Comparison of ENCODE assay signal across 8 cellular contexts in the genomic region with DNA sequence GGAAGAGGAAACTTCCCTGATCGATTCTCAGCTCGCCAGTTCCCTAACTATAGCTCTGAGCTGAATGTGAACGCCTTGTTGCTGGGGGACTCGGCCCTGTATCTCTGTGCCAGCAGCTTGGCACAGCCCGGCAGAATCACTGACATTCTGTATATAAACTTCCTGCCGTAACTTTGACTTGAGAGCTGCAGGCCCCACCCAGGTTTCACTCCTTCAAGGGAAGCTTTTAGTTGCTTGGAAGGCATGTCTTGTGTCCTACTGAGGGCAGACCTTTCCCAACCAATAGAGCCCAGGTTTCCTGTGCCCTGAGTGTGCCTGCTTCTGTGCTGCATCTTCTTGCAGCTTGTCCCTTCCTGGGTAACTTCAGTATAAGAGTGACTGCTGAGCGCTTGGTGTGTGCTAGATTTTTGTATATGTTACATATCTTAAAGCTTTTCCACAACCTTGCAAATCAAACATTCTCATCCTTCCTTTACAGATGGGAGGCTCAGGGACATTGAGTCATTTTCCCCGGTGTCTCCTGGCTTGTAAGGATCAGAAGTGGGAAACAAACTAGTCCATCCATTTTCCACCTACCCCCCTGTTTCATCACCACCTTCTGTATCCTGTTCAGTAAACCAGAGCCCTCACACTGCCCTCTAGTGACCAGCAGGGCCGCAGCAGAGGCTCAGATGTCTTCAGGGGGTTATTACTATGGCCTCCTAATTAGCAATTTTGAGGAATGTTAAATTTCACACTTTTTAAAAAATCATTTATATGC.
DNase-seq lines count a peak whose midpoint lies in the region; ATAC-seq and TF ChIP-seq lines count a peak whose summit lies in the region.

No MANE protein-coding gene starts in this region.

- peaks cover 29% of the 10 kb centered on the region for H3K4me1 Mint-ChIP-seq in activated T-helper 1 cell treated with anti-CD3 and anti-CD28 coated beads, Interleukin-12 subunit alpha, Interleukin-12 subunit beta, Interleukin-2, Interleukin-4 antibody, amounts not matched to agents 30 ng/mL and 10 ng/mL and 1 ng/mL, durations not matched to agents 14 hours and 24 hours and 36 hours (ENCODE audit: low read depth)

- no peak overlapping the region for H3K9ac ChIP-seq in OCI-LY1 (ENCODE audit: low read length)

- H3K79me2 ChIP-seq in OCI-LY1 (ENCODE audit: insufficient read depth, low read length), result no peaks in the 10 kb centered on the region

- 49 to 63% (median 52%) methylated on average over 9 of the region's 9 CpGs for WGBS in heart left ventricle, 4 donors

- H3K4me3 ChIP-seq in heart left ventricle (no peak overlapping the region), OCI-LY1 (ENCODE audit: low read depth, low read length, poor library complexity, severe bottlenecking) (no peak overlapping the region), foreskin fibroblast (ENCODE audit: low read depth in 1 of 2, low read length in 2 of 2) (no peak overlapping the region)

- H3K27me3 Mint-ChIP-seq in activated T-helper 1 cell treated with anti-CD3 and anti-CD28 coated beads, Interleukin-12 subunit alpha, Interleukin-12 subunit beta, Interleukin-2, Interleukin-4 antibody, amounts not matched to agents 30 ng/mL and 10 ng/mL and 1 ng/mL, durations not matched to agents 14 hours and 24 hours and 36 hours (ENCODE audit: insufficient read depth), result peaks cover 3% of the 10 kb centered on the region

- H3K4me1 ChIP-seq in heart left ventricle, result peaks cover 0 to 14% (median 0%) of the 10 kb centered on the region in 12 donors
- H3K4me1 ChIP-seq in OCI-LY1 (ENCODE audit: insufficient read depth, low read length, severe bottlenecking), result no peaks in the 10 kb centered on the region

- H3K27me3 ChIP-seq in heart left ventricle (peaks cover 0 to 10% (median 0%) of the 10 kb centered on the region in 9 donors), OCI-LY1 (ENCODE audit: insufficient read depth, low read length) (0 out of 2 replicates have a peak, but pooled peaks cover 4% of the 10 kb centered on the region)

- peak overlapping the region; percentile 50 for H3K4me3 Mint-ChIP-seq in activated T-helper 1 cell treated with anti-CD3 and anti-CD28 coated beads, Interleukin-12 subunit alpha, Interleukin-12 subunit beta, Interleukin-2, Interleukin-4 antibody, amounts not matched to agents 30 ng/mL and 10 ng/mL and 1 ng/mL, durations not matched to agents 14 hours and 24 hours and 36 hours

- H2AFZ ChIP-seq in OCI-LY1 (ENCODE audit: low read length), result no peak overlapping the region

- H3K4me2 ChIP-seq in OCI-LY1 (ENCODE audit: low read length), result no peak overlapping the region

- peak; percentile 32 to 70 (median 50) for TF ChIP-seq CTCF in heart left ventricle (IDR thresholded peaks at IDR 0.05)
- TF ChIP-seq CTCF in OCI-LY1 (IDR thresholded peaks at IDR 0.05; ENCODE audit: low read length), result peak; percentile 88
- peak; percentile 99 for TF ChIP-seq CTCF in foreskin fibroblast (IDR thresholded peaks at IDR 0.05; ENCODE audit: low read depth, low read length)

- no peaks in the 10 kb centered on the region for H3K9me2 ChIP-seq in OCI-LY1 (ENCODE audit: low read depth, low read length)

- TF ChIP-seq POLR2A in heart left ventricle (IDR thresholded peaks at IDR 0.05), result no peak

- H3K36me3 Mint-ChIP-seq in activated T-helper 1 cell treated with anti-CD3 and anti-CD28 coated beads, Interleukin-12 subunit alpha, Interleukin-12 subunit beta, Interleukin-2, Interleukin-4 antibody, amounts not matched to agents 30 ng/mL and 10 ng/mL and 1 ng/mL, durations not matched to agents 14 hours and 24 hours and 36 hours (ENCODE audit: low read depth), result no peaks in the 10 kb centered on the region

- H3K9me3 Mint-ChIP-seq in activated T-helper 1 cell treated with anti-CD3 and anti-CD28 coated beads, Interleukin-12 subunit alpha, Interleukin-12 subunit beta, Interleukin-2, Interleukin-4 antibody, amounts not matched to agents 30 ng/mL and 10 ng/mL and 1 ng/mL, durations not matched to agents 14 hours and 24 hours and 36 hours, result no peaks in the 10 kb centered on the region

- no peaks in the 10 kb centered on the region for H3F3A ChIP-seq in OCI-LY1 (ENCODE audit: insufficient read depth, low read length)

- H3K36me3 ChIP-seq in heart left ventricle, result no peaks in the 10 kb centered on the region
- H3K36me3 ChIP-seq in OCI-LY1 (ENCODE audit: insufficient read depth, low read length), result no peaks in the 10 kb centered on the region

- intact Hi-C loops in heart left ventricle (cut with DNase I), result no loop called here
- intact Hi-C loops in Right ventricle myocardium inferior (cut with DNase I), result no loop called here
- intact Hi-C loops in activated T-helper 1 cell treated with anti-CD3 and anti-CD28 coated beads, Interleukin-12 subunit alpha, Interleukin-12 subunit beta, Interleukin-2, Interleukin-4 antibody, amounts not matched to agents 30 ng/mL and 10 ng/mL and 1 ng/mL, durations not matched to agents 14 hours and 24 hours and 36 hours (cut with micrococcal nuclease), result loop anchor here (1.0 to 2.0 kb wide), 2 partner anchors 24 to 70 kb away; no protein-coding TSS in a partner anchor

- DNase-seq in heart left ventricle (no peak), Right ventricle myocardium inferior (ENCODE audit: missing footprints) (no peak), foreskin fibroblast (peak; percentile 55 to 86), renal cortical epithelial cell (ENCODE audit: low read depth) (peak; percentile 33)
- peak; percentile 28 for DNase-seq in activated T-helper 1 cell treated with anti-CD3 and anti-CD28 coated beads, Interleukin-12 subunit alpha, Interleukin-12 subunit beta, Interleukin-2, Interleukin-4 antibody, amounts not matched to agents 30 ng/mL and 10 ng/mL and 1 ng/mL, durations not matched to agents 14 hours and 24 hours and 36 hours (ENCODE audit: low spot score)

- ATAC-seq in heart left ventricle (peak in 2 of 4 donors; percentile 56 to 64), Right ventricle myocardium inferior (no peak), HG02759 (IDR thresholded peaks at IDR 0.05; ENCODE audit: unreplicated experiment) (peak; percentile 69), HG02840 (IDR thresholded peaks at IDR 0.05; ENCODE audit: low FRiP score, unreplicated experiment) (no peak)

- no peaks in the 10 kb centered on the region for H4K20me1 ChIP-seq in OCI-LY1 (ENCODE audit: insufficient read depth, low read length)

- H3K27ac Mint-ChIP-seq in activated T-helper 1 cell treated with anti-CD3 and anti-CD28 coated beads, Interleukin-12 subunit alpha, Interleukin-12 subunit beta, Interleukin-2, Interleukin-4 antibody, amounts not matched to agents 30 ng/mL and 10 ng/mL and 1 ng/mL, durations not matched to agents 14 hours and 24 hours and 36 hours, result peak overlapping the region; percentile 78

- H3K9me3 ChIP-seq in heart left ventricle, result no peaks in the 10 kb centered on the region
- H3K9me3 ChIP-seq in OCI-LY1 (ENCODE audit: low read length), result no peaks in the 10 kb centered on the region

- H3K27ac ChIP-seq in heart left ventricle (peak overlapping the region in 1 of 12 donors; percentile 32), OCI-LY1 (ENCODE audit: low read depth, low read length, poor library complexity, severe bottlenecking) (no peak overlapping the region)

Comparison
In these comparisons a context has a peak if more than half of its experiments do, and no peak if none do; other contexts are left out.
1. DNase-seq: peak in activated T-helper 1 cell treated with anti-CD3 and anti-CD28 coated beads, Interleukin-12 subunit alpha, Interleukin-12 subunit beta, Interleukin-2, Interleukin-4 antibody, amounts not matched to agents 30 ng/mL and 10 ng/mL and 1 ng/mL, durations not matched to agents 14 hours and 24 hours and 36 hours (single experiment), foreskin fibroblast (2 of 2) and renal cortical epithelial cell (single experiment); none in heart left ventricle (0 of 5) and Right ventricle myocardium inferior (single experiment).
2. Peak in every context shown above with its lines, with median percentiles within 50 percentile points of each other: CTCF ChIP-seq.